ENCODE assay signal across 28 cellular contexts in the genomic region with DNA sequence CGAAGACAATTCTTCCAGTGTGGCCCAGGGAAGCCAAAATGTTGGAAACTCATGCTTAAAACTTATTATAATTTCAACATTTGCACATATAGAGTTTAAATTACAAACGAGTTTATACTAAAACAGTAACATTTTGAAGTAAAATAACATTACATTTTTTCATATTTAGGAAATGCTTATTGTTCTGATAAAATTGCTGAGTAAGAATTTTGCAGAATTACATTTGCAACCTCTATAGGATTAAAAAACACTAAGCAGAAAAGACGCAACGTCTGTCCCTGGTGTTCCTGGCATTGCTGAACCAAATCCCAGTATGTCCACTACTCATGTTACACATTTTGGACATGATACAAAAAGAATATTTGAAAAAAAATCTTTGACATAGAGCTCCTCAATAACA.
"Had no signal": no experiment of that assay in that cellular context is flagged by ENCODE, and none has a peak within 500 bp of the region (broad histone marks: within the 10 kb centered on the region; RNA-seq: fewer than 3 reads in every experiment).

No MANE protein-coding gene starts in this region.

- H3K4me3 ChIP-seq: stomach, suprapubic skin, testis, thoracic aorta, thyroid gland, tibial artery, tibial nerve, transverse colon, upper lobe of left lung, upper lobe of right lung, uterus, vagina had no signal

- ATAC-seq: stimulated activated effector memory CD8-positive, alpha-beta T cell treated with anti-CD3 and anti-CD28 coated beads, Interleukin-12 subunit alpha, Interleukin-12 subunit beta, amount 100 ng/mL, for 72 hours; stimulated activated memory B cell treated with anti-CD40 and anti-IgM and Interleukin-4, amounts not matched to agents 10 μg/mL and 1 μg/mL and 100 μg/mL, for 72 hours; stimulated activated naive B cell treated with anti-CD40 and anti-IgM and Interleukin-4, amounts not matched to agents 10 μg/mL and 1 μg/mL and 100 μg/mL, for 72 hours; stimulated activated naive CD8-positive, alpha-beta T cell treated with anti-CD3 and anti-CD28 coated beads, Interleukin-15, amount 100 ng/mL, for 72 hours; stimulated activated naive CD8-positive, alpha-beta T cell treated with anti-CD3 and anti-CD28 coated beads, Interleukin-15, Interleukin-2, amounts not matched to agents 100 U/mL and 50 U/mL, for 24 hours; upper lobe of right lung had no signal

- H3K9me3 Mint-ChIP-seq: type B pancreatic cell had no signal

- H3K27ac Mint-ChIP-seq: stimulated activated effector memory CD8-positive, alpha-beta T cell treated with anti-CD3 and anti-CD28 coated beads, Interleukin-12 subunit alpha, Interleukin-12 subunit beta, amount 100 ng/mL, for 72 hours; stimulated activated memory B cell treated with anti-CD40 and anti-IgM and Interleukin-4, amounts not matched to agents 10 μg/mL and 1 μg/mL and 100 μg/mL, for 72 hours; stimulated activated naive B cell treated with anti-CD40 and anti-IgM and Interleukin-4, amounts not matched to agents 10 μg/mL and 1 μg/mL and 100 μg/mL, for 72 hours; stimulated activated naive CD8-positive, alpha-beta T cell treated with anti-CD3 and anti-CD28 coated beads, Interleukin-15, amount 100 ng/mL, for 72 hours; stimulated activated naive CD8-positive, alpha-beta T cell treated with anti-CD3 and anti-CD28 coated beads, Interleukin-15, Interleukin-2, amounts not matched to agents 100 ng/mL and 50 ng/mL, for 24 hours; type B pancreatic cell had no signal

- H3K27me3 Mint-ChIP-seq: stimulated activated memory B cell treated with anti-CD40 and anti-IgM and Interleukin-4, amounts not matched to agents 10 μg/mL and 1 μg/mL and 100 μg/mL, for 72 hours; stimulated activated naive B cell treated with anti-CD40 and anti-IgM and Interleukin-4, amounts not matched to agents 10 μg/mL and 1 μg/mL and 100 μg/mL, for 72 hours; stimulated activated naive CD8-positive, alpha-beta T cell treated with anti-CD3 and anti-CD28 coated beads, Interleukin-15, amount 100 ng/mL, for 72 hours; stimulated activated naive CD8-positive, alpha-beta T cell treated with anti-CD3 and anti-CD28 coated beads, Interleukin-15, Interleukin-2, amounts not matched to agents 100 ng/mL and 50 ng/mL, for 24 hours; type B pancreatic cell had no signal

- H3K36me3 Mint-ChIP-seq: stimulated activated effector memory CD8-positive, alpha-beta T cell treated with anti-CD3 and anti-CD28 coated beads, Interleukin-12 subunit alpha, Interleukin-12 subunit beta, amount 100 ng/mL, for 72 hours; stimulated activated memory B cell treated with anti-CD40 and anti-IgM and Interleukin-4, amounts not matched to agents 10 μg/mL and 1 μg/mL and 100 μg/mL, for 72 hours; stimulated activated naive B cell treated with anti-CD40 and anti-IgM and Interleukin-4, amounts not matched to agents 10 μg/mL and 1 μg/mL and 100 μg/mL, for 72 hours; type B pancreatic cell had no signal

- H3K27me3 ChIP-seq: stomach, suprapubic skin, testis, thyroid gland, tibial artery, tibial nerve, transverse colon, upper lobe of left lung, upper lobe of right lung, uterus, vagina had no signal

- FAIRE-seq: urothelium cell line had no signal

- H3K9me3 ChIP-seq: stomach, suprapubic skin, testis, thoracic aorta, thyroid gland, tibial artery, tibial nerve, transverse colon, upper lobe of left lung, upper lobe of right lung, uterus, vagina had no signal

- H3K4me1 ChIP-seq: stomach, suprapubic skin, testis, thyroid gland, tibial artery, tibial nerve, transverse colon, upper lobe of left lung, upper lobe of right lung, uterus, vagina had no signal

- H3K4me1 Mint-ChIP-seq: stimulated activated effector memory CD8-positive, alpha-beta T cell treated with anti-CD3 and anti-CD28 coated beads, Interleukin-12 subunit alpha, Interleukin-12 subunit beta, amount 100 ng/mL, for 72 hours; stimulated activated memory B cell treated with anti-CD40 and anti-IgM and Interleukin-4, amounts not matched to agents 10 μg/mL and 1 μg/mL and 100 μg/mL, for 72 hours; stimulated activated naive B cell treated with anti-CD40 and anti-IgM and Interleukin-4, amounts not matched to agents 10 μg/mL and 1 μg/mL and 100 μg/mL, for 72 hours; stimulated activated naive CD8-positive, alpha-beta T cell treated with anti-CD3 and anti-CD28 coated beads, Interleukin-15, amount 100 ng/mL, for 72 hours had no signal

- H3K36me3 ChIP-seq: stomach, suprapubic skin, thoracic aorta, thyroid gland, tibial artery, tibial nerve, transverse colon, upper lobe of left lung, upper lobe of right lung, uterus, vagina had no signal

- DNase-seq: stimulated activated CD4-positive, alpha-beta T cell treated with anti-CD3 and anti-CD28 coated beads, Interleukin-2, amount 100 ng/mL, for 48 hours; stimulated activated CD4-positive, alpha-beta T cell treated with anti-CD3 and anti-CD28 coated beads, Interleukin-4, amount 100 ng/mL, for 1 hour; stimulated activated CD4-positive, alpha-beta T cell treated with anti-CD3 and anti-CD28 coated beads, Interleukin-4, amount 100 ng/mL, for 24 hours; stimulated activated CD4-positive, alpha-beta T cell treated with anti-CD3 and anti-CD28 coated beads, Interleukin-4, amount 100 ng/mL, for 4 hours; stimulated activated CD8-positive, alpha-beta memory T cell treated with anti-CD3 and anti-CD28 coated beads, Interleukin-4, amount 100 ng/mL, for 48 hours; stimulated activated naive B cell treated with anti-CD40 and anti-IgM and Interleukin-4, amounts not matched to agents 10 μg/mL and 1 μg/mL and 100 μg/mL, for 72 hours; stimulated activated naive CD4-positive, alpha-beta T cell; stimulated activated naive CD4-positive, alpha-beta T cell treated with Interleukin-2 at 50 U/mL for 16 hours; stimulated activated naive CD8-positive, alpha-beta T cell treated with anti-CD3 and anti-CD28 coated beads, Interleukin-15, amount 100 ng/mL, for 72 hours; stimulated activated naive CD8-positive, alpha-beta T cell treated with anti-CD3 and anti-CD28 coated beads, Interleukin-15, Interleukin-2, amounts not matched to agents 100 U/mL and 50 U/mL, for 24 hours; stomach; substantia nigra; testis; thyroid gland; tibial artery; transverse colon; upper lobe of left lung; upper lobe of right lung; uterus had no signal

- H3K27ac ChIP-seq: stomach, suprapubic skin, testis, thoracic aorta, thyroid gland, tibial artery, tibial nerve, transverse colon, upper lobe of left lung, upper lobe of right lung, uterus, vagina had no signal

- H3K4me3 Mint-ChIP-seq: stimulated activated effector memory CD8-positive, alpha-beta T cell treated with anti-CD3 and anti-CD28 coated beads, Interleukin-12 subunit alpha, Interleukin-12 subunit beta, amount 100 ng/mL, for 72 hours; stimulated activated memory B cell treated with anti-CD40 and anti-IgM and Interleukin-4, amounts not matched to agents 10 μg/mL and 1 μg/mL and 100 μg/mL, for 72 hours; stimulated activated naive B cell treated with anti-CD40 and anti-IgM and Interleukin-4, amounts not matched to agents 10 μg/mL and 1 μg/mL and 100 μg/mL, for 72 hours; stimulated activated naive CD8-positive, alpha-beta T cell treated with anti-CD3 and anti-CD28 coated beads, Interleukin-15, amount 100 ng/mL, for 72 hours; stimulated activated naive CD8-positive, alpha-beta T cell treated with anti-CD3 and anti-CD28 coated beads, Interleukin-15, Interleukin-2, amounts not matched to agents 100 ng/mL and 50 ng/mL, for 24 hours; type B pancreatic cell had no signal
